ENCODE assay signal across 16 cellular contexts in genomic region chr22:41052661-41053490, GRCh38. TPM values are rescaled to one million over a fixed set of nuclear protein-coding genes. Genes with fewer than 3 reads are reported as not detected.
DNase-seq lines count a peak whose midpoint lies in the region; ATAC-seq and TF ChIP-seq lines count a peak whose summit lies in the region.
"Had no signal": no experiment of that assay in that cellular context is flagged by ENCODE, and none has a peak within 500 bp of the region (broad histone marks: within the 10 kb centered on the region; RNA-seq: fewer than 3 reads in every experiment).

No MANE protein-coding gene starts in this region.

- peak; percentile 63; the same call in 1 of the 2 replicates for ATAC-seq in Panc1
- no peak for ATAC-seq in HG02852 (IDR thresholded peaks at IDR 0.05; ENCODE audit: unreplicated experiment)
- ATAC-seq: left lobe of liver, Right ventricle myocardium inferior had no signal

- TF ChIP-seq CTCF in Panc1 (IDR thresholded peaks at IDR 0.05) (no peak), epithelial cell of proximal tubule (conservative IDR thresholded peaks at IDR 0.05; ENCODE audit: low read depth, low read length) (no peak)

- no peaks in the 10 kb centered on the region for H3K27me3 ChIP-seq in Panc1 (ENCODE audit: control insufficient read depth, insufficient read depth, low read length)

- H3K9me3 ChIP-seq in Panc1 (ENCODE audit: control insufficient read depth, insufficient read depth, low read depth, low read length), result no peaks in the 10 kb centered on the region

- H3K27ac ChIP-seq in Panc1 (ENCODE audit: low read length), result no peak overlapping the region

- POLR2A ChIA-PET in Panc1 (lab: Charles Lee), result no interaction called here

- no peak overlapping the region for H3K4me3 ChIP-seq in Panc1 (ENCODE audit: low read depth in 2 of 2, low read length in 2 of 2)
- no peak overlapping the region for H3K4me3 ChIP-seq in epithelial cell of proximal tubule (ENCODE audit: low read depth, low read length)

- in situ Hi-C loops in Panc1 (cut with HindIII; ENCODE audit: low pct_unique_long_range_greater_than_20kb, low sequenced_read_pairs), result no loop called here

- DNase-seq in Daoy (ENCODE audit: low read depth) (peak; percentile 72), Panc1 (ENCODE audit: low read depth, low spot score) (no peak), epithelial cell of proximal tubule (ENCODE audit: low read depth) (peak; percentile 26), non-pigmented ciliary epithelial cell (ENCODE audit: low read depth) (peak; percentile 34), NCI-H226 (no peak), NCI-H345 treated with DMSO at 0.1 percent for 48 hours (lab: John Stamatoyannopoulos, UW; ENCODE audit: unreplicated experiment) (no peak), head of caudate nucleus (no peak)
- DNase-seq: activated B cell treated with CpG ODN at 0.5 μM for 24 hours; C1 segment of cervical spinal cord; NCI-H1105; NCI-H526; stimulated activated CD4-positive, alpha-beta T cell treated with anti-CD3 and anti-CD28 coated beads, Interleukin-1b, Interleukin-23, amount 100 ng/mL, for 48 hours; stimulated activated naive CD4-positive, alpha-beta T cell treated with Interleukin-2 at 50 U/mL for 16 hours had no signal

- H3K36me3 ChIP-seq in Panc1 (ENCODE audit: control insufficient read depth, insufficient read depth, low read length), result no peaks in the 10 kb centered on the region

- intact Hi-C loops in Panc1 (cut with micrococcal nuclease; ENCODE audit: unreplicated experiment) (no loop called here), head of caudate nucleus (cut with DNase I) (no loop called here)

- CTCF ChIA-PET in Panc1 (lab: Charles Lee), result no interaction called here

- no TSS peak for BruUV-seq in Panc1 (replicated peaks; lab: Mats Ljungman, UMichigan)

- peaks cover 8% of the 10 kb centered on the region for H3K4me1 ChIP-seq in Panc1 (ENCODE audit: control insufficient read depth, insufficient read depth, low read length)

RNA-seq across cellular contexts. Expression of gene EP300, which starts 39.5 kb away (rescaled TPM):
- total RNA-seq in Daoy (2014; rRNA removed; shearing (Covaris generic)), result 21.7 and 40.4 TPM in 2 replicates
- total RNA-seq in Panc1 (2021; ENCODE audit: unreplicated experiment) (46.8 TPM), epithelial cell of proximal tubule (17.1 and 30.0 TPM in 2 replicates)
- polyA plus RNA-seq in Panc1 (2012; ENCODE audit: insufficient read length), result 34.5 TPM

Comparison
In these comparisons a context has a peak if more than half of its experiments do, and no peak if none do; other contexts are left out.
1. DNase-seq: peak in Daoy (single experiment), epithelial cell of proximal tubule (single experiment) and non-pigmented ciliary epithelial cell (single experiment); none in Panc1 (single experiment), NCI-H226 (single experiment), NCI-H345 treated with DMSO at 0.1 percent for 48 hours (single experiment) and head of caudate nucleus (0 of 42).